In genomic region chr2:45152691-45153090, GRCh38 we compare ENCODE assay signal across 23 cellular contexts.
"Had no signal": no experiment of that assay in that cellular context is flagged by ENCODE, and none has a peak within 500 bp of the region (broad histone marks: within the 10 kb centered on the region; RNA-seq: fewer than 3 reads in every experiment).

No MANE protein-coding gene starts in this region.

- H3K27ac ChIP-seq: brain microvascular endothelial cell, colonic mucosa, epithelial cell of prostate, WERI-Rb-1 had no signal

- DNase-seq: activated B cell treated with CpG ODN at 0.5 μM for 24 hours; activated CD4-positive, alpha-beta T cell treated with anti-CD3 and anti-CD28 coated beads for 48 hours; activated CD4-positive, alpha-beta T cell treated with anti-CD3 and anti-CD28 coated beads, Interleukin-2, amount 50 U/mL, for 1 hour; activated CD4-positive, alpha-beta T cell treated with anti-CD3 and anti-CD28 coated beads, Interleukin-2, amount 50 U/mL, for 48 hours; activated CD8-positive, alpha-beta memory T cell treated with anti-CD3 and anti-CD28 coated beads for 24 hours; activated CD8-positive, alpha-beta T cell treated with anti-CD3 and anti-CD28 coated beads for 36 hours; activated effector memory CD4-positive, alpha-beta T cell treated with Interleukin-2 at 50 U/mL for 16 hours; activated gamma-delta T cell treated with Interleukin-2 at 50 U/mL for 16 hours; activated naive CD4-positive, alpha-beta T cell treated with anti-CD3 and anti-CD28 coated beads, Interleukin-2, amount 50 U/mL, for 16 hours; activated naive CD4-positive, alpha-beta T cell treated with Interleukin-2 at 50 U/mL for 16 hours; activated T-cell treated with anti-CD3 and anti-CD28 coated beads, Interleukin-2, amount 50 U/mL, for 4 hours; amniotic stem cell; anterior cingulate cortex; brain microvascular endothelial cell; caudate nucleus; colonic mucosa; effector CD8-positive, alpha-beta T cell; foreskin fibroblast; head of caudate nucleus; T-helper 17 cell; T1000 had no signal

- H3K4me3 ChIP-seq: colonic mucosa had no signal

- H3K27me3 ChIP-seq: brain microvascular endothelial cell, colonic mucosa had no signal

- H3K36me3 ChIP-seq: brain microvascular endothelial cell, colonic mucosa, WERI-Rb-1 had no signal

- H3K9me3 ChIP-seq: colonic mucosa had no signal

- H3K4me1 ChIP-seq: colonic mucosa had no signal
